ENCODE assay signal across 9 cellular contexts in the genomic region with DNA sequence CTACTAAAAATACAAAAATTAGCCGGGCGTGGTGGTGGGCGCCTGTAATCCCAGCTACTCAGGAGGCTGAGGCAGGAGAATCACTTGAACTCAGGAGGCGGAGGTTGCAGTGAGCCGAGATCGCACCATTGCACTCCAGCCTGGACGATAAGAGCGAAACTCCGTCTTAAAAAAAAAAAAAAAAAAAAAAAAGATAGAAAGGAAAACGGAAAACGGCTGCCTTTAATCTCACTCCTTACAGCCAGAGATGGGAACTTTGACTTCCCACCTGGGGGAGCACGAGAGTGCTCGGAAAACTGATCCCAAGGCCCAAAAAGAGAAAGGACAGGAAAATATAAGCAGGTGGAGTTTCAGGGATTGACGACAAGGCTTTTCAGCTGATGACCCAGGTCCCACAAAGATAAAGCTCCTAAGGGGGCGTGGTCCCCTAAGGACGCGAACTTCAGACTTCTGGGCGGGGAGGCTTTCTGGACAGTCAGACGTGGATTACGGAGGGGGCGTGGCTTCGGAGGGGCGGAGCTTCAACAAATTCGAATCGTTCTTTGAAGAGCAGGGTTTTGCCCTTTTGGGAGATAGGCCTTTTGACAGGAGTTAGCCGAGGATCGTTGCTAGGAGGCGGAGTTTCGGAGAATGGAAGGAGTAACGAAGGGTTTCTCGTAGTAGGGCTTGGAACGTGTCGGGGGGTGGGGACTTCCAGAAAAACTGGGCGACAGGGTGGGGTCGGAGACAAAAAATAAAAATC. TPM values are rescaled to one million over a fixed set of nuclear protein-coding genes. Genes with fewer than 3 reads are reported as not detected.
DNase-seq lines count a peak whose midpoint lies in the region; ATAC-seq and TF ChIP-seq lines count a peak whose summit lies in the region.
"Had no signal": no experiment of that assay in that cellular context is flagged by ENCODE, and none has a peak within 500 bp of the region (broad histone marks: within the 10 kb centered on the region; RNA-seq: fewer than 3 reads in every experiment).

No MANE protein-coding gene starts in this region.

- peak; percentile 83 to 93 (median 89) for DNase-seq in CD4-positive, CD25-positive, alpha-beta regulatory T cell
- DNase-seq in H7 (peak; percentile 76), NCI-H187 treated with DMSO at 0.1 percent for 48 hours (lab: John Stamatoyannopoulos, UW) (peak; percentile 93), T-helper 2 cell (peak; percentile 80 to 95 (median 86)), anterior cingulate cortex (lab: John Stamatoyannopoulos, UW) (peak in 55 of 58 donors; percentile 41 to 85 (median 71)), right cardiac atrium (peak; percentile 98), psoas muscle (peak; percentile 98), ureter (ENCODE audit: low spot score) (peak; percentile 99)

- H3K27me3 Mint-ChIP-seq in CD4-positive, CD25-positive, alpha-beta regulatory T cell: no peaks in the 10 kb centered on the region

- 5% methylated on average over 35 of the region's 35 CpGs for WGBS in right cardiac atrium
- 3 to 10% (median 6%) methylated on average over 29 to 35 of the region's 35 CpGs for WGBS in psoas muscle, 3 donors

- H3K4me3 Mint-ChIP-seq in CD4-positive, CD25-positive, alpha-beta regulatory T cell: no peak overlapping the region
- H3K4me3 Mint-ChIP-seq: T-helper 1 cell treated with Interleukin-12 subunit alpha and Interleukin-12 subunit beta and Interleukin-4 antibody, amounts not matched to agents 30 μg/mL and 1 μg/mL, for 36 hours had no signal

- H3K27ac Mint-ChIP-seq in CD4-positive, CD25-positive, alpha-beta regulatory T cell: peak overlapping the region in 1 of 3 donors; percentile 78
- H3K27ac Mint-ChIP-seq: T-helper 1 cell treated with Interleukin-12 subunit alpha and Interleukin-12 subunit beta and Interleukin-4 antibody, amounts not matched to agents 30 μg/mL and 1 μg/mL, for 36 hours had no signal

- H3K4me3 ChIP-seq in CD4-positive, CD25-positive, alpha-beta regulatory T cell (ENCODE audit: low read depth, low read length): peak overlapping the region; percentile 90
- H3K4me3 ChIP-seq in H7 (ENCODE audit: insufficient read depth, low read depth, low read length) (peak overlapping the region; percentile 96), right cardiac atrium (ENCODE audit: low read length) (peak overlapping the region; percentile 63), psoas muscle (peak overlapping the region; percentile 84)

- peaks cover 4% of the 10 kb centered on the region for H3K36me3 Mint-ChIP-seq in CD4-positive, CD25-positive, alpha-beta regulatory T cell

- H3K27me3 ChIP-seq in CD4-positive, CD25-positive, alpha-beta regulatory T cell (ENCODE audit: control insufficient read depth, insufficient read depth, low read length): no peaks in the 10 kb centered on the region
- H3K27me3 ChIP-seq in H7 (ENCODE audit: control insufficient read depth, insufficient read depth, low read length): no peaks in the 10 kb centered on the region
- no peaks in the 10 kb centered on the region for H3K27me3 ChIP-seq in right cardiac atrium (ENCODE audit: control insufficient read depth, insufficient read depth)
- H3K27me3 ChIP-seq in psoas muscle (ENCODE audit: insufficient read depth in 3 of 3, low read length in 2 of 3): no peaks in the 10 kb centered on the region

- peaks cover 5% of the 10 kb centered on the region for H3K36me3 ChIP-seq in CD4-positive, CD25-positive, alpha-beta regulatory T cell (ENCODE audit: control insufficient read depth, insufficient read depth, low read length)
- H3K36me3 ChIP-seq in H7 (replicated peaks; ENCODE audit: control insufficient read depth, insufficient read depth, low read length) (peaks cover 7% of the 10 kb centered on the region), psoas muscle (ENCODE audit: insufficient read depth in 1 of 2, low read depth in 1 of 2) (peaks cover 0 to 12% of the 10 kb centered on the region in 2 donors)

- H3K9me3 ChIP-seq in CD4-positive, CD25-positive, alpha-beta regulatory T cell (ENCODE audit: control insufficient read depth in 2 of 2, low read length in 2 of 2): no peaks in the 10 kb centered on the region
- no peaks in the 10 kb centered on the region for H3K9me3 ChIP-seq in right cardiac atrium (ENCODE audit: control insufficient read depth, low read length)
- no peaks in the 10 kb centered on the region for H3K9me3 ChIP-seq in psoas muscle

- no peak for TF ChIP-seq CTCF in psoas muscle (IDR thresholded peaks at IDR 0.05)

- intact Hi-C loops in right cardiac atrium (cut with DNase I) (loop anchor here in 1 of 4 donors (10.0 kb wide), 1 partner anchor 91 kb away; a partner anchor contains a TSS), psoas muscle (cut with DNase I) (loop anchor here (2.0 to 5.0 kb wide), 3 partner anchors 29 to 109 kb away; a partner anchor contains a TSS)

- H3K4me1 Mint-ChIP-seq in CD4-positive, CD25-positive, alpha-beta regulatory T cell: peaks cover 0 to 37% (median 26%) of the 10 kb centered on the region in 4 donors

- ATAC-seq in CD4-positive, CD25-positive, alpha-beta regulatory T cell (ENCODE audit: low read depth in 2 of 2): no peak
- peak; percentile 46 to 63 for ATAC-seq in right cardiac atrium
- peak; percentile 62 to 72 (median 65) for ATAC-seq in psoas muscle

- peaks cover 50% of the 10 kb centered on the region for H3K4me1 ChIP-seq in CD4-positive, CD25-positive, alpha-beta regulatory T cell (ENCODE audit: control insufficient read depth, insufficient read depth, low read length, poor library complexity, severe bottlenecking)
- H3K4me1 ChIP-seq in right cardiac atrium (ENCODE audit: control insufficient read depth, insufficient read depth, low read length) (peaks cover 17% of the 10 kb centered on the region), psoas muscle (peaks cover 49% of the 10 kb centered on the region)

- H3K9me3 Mint-ChIP-seq in CD4-positive, CD25-positive, alpha-beta regulatory T cell: no peaks in the 10 kb centered on the region
- H3K9me3 Mint-ChIP-seq: T-helper 1 cell treated with Interleukin-12 subunit alpha and Interleukin-12 subunit beta and Interleukin-4 antibody, amounts not matched to agents 30 μg/mL and 1 μg/mL, for 36 hours had no signal

- H3K27ac ChIP-seq in CD4-positive, CD25-positive, alpha-beta regulatory T cell (ENCODE audit: insufficient read depth, low read length, poor library complexity, severe bottlenecking): peak overlapping the region; percentile 98
- peak overlapping the region; percentile 99 for H3K27ac ChIP-seq in right cardiac atrium (ENCODE audit: low read length)
- peak overlapping the region; percentile 99 for H3K27ac ChIP-seq in psoas muscle

RNA-seq across cellular contexts. Expression of a gene that starts 1.0 kb away (rescaled TPM):
- total RNA-seq in CD4-positive, CD25-positive, alpha-beta regulatory T cell: 8.5 TPM
- polyA plus RNA-seq in CD4-positive, CD25-positive, alpha-beta regulatory T cell: 10 to 100 TPM; 51.3 to 60.0 (median 56.4) TPM
- total RNA-seq in H7 (2014; rRNA removed; shearing (Covaris generic)): 342 and 347 TPM in 2 replicates
- total RNA-seq in right cardiac atrium (10 to 100 TPM; 19.9 to 28.1 (median 23.4) TPM), psoas muscle (10 to 100 TPM in 1 of 4 donors, 1 to 10 TPM in 3; 5.5 to 13.8 (median 6.9) TPM), ureter (24.8 TPM)
- polyA plus RNA-seq in right cardiac atrium (28.9 TPM), psoas muscle (10 to 100 TPM; 12.1 to 48.1 (median 30.1) TPM)

RNA-seq across cellular contexts. Expression of a gene that starts 3.0 kb away (rescaled TPM):
- 71.3 TPM for total RNA-seq in CD4-positive, CD25-positive, alpha-beta regulatory T cell
- 10 to 100 TPM; 27.0 to 40.3 (median 30.3) TPM for polyA plus RNA-seq in CD4-positive, CD25-positive, alpha-beta regulatory T cell
- 298 and 333 TPM in 2 replicates for total RNA-seq in H7 (2014; rRNA removed; shearing (Covaris generic))
- total RNA-seq in right cardiac atrium (10 to 100 TPM; 63.2 to 81.7 (median 71.4) TPM), psoas muscle (10 to 100 TPM; 52.3 to 87.2 (median 82.8) TPM), ureter (216 TPM)
- polyA plus RNA-seq in right cardiac atrium (37.9 TPM), psoas muscle (10 to 100 TPM; 33.2 to 67.3 (median 43.8) TPM)

RNA-seq across cellular contexts. Expression of a gene that starts 9.6 kb away (rescaled TPM):
- 39.1 TPM for total RNA-seq in CD4-positive, CD25-positive, alpha-beta regulatory T cell
- polyA plus RNA-seq in CD4-positive, CD25-positive, alpha-beta regulatory T cell: 10 to 100 TPM; 41.0 to 60.3 (median 44.0) TPM
- 152 and 177 TPM in 2 replicates for total RNA-seq in H7 (2014; rRNA removed; shearing (Covaris generic))
- total RNA-seq in right cardiac atrium (10 to 100 TPM; 22.8 to 32.7 (median 25.2) TPM), psoas muscle (10 to 100 TPM; 24.5 to 39.4 (median 30.4) TPM), ureter (48.3 TPM)
- polyA plus RNA-seq in right cardiac atrium (25.3 TPM), psoas muscle (10 to 100 TPM; 32.4 to 52.7 (median 51.6) TPM)

RNA-seq across cellular contexts. Expression of a gene that starts 11.9 kb away (rescaled TPM):
- total RNA-seq in CD4-positive, CD25-positive, alpha-beta regulatory T cell: 41.9 TPM
- 10 to 100 TPM; 30.2 to 47.3 (median 46.9) TPM for polyA plus RNA-seq in CD4-positive, CD25-positive, alpha-beta regulatory T cell
- total RNA-seq in H7 (2014; rRNA removed; shearing (Covaris generic)): 52.6 and 62.8 TPM in 2 replicates
- total RNA-seq in right cardiac atrium (10 to 100 TPM; 14.6 to 22.0 (median 18.6) TPM), psoas muscle (10 to 100 TPM; 14.5 to 23.0 (median 17.4) TPM), ureter (35.8 TPM)
- polyA plus RNA-seq in right cardiac atrium (14.3 TPM), psoas muscle (10 to 100 TPM; 13.1 to 24.0 (median 14.5) TPM)

RNA-seq across cellular contexts. Expression of a gene that starts 17.6 kb away (rescaled TPM):
- total RNA-seq in CD4-positive, CD25-positive, alpha-beta regulatory T cell: 774 TPM
- polyA plus RNA-seq in CD4-positive, CD25-positive, alpha-beta regulatory T cell: 100 to 1,000 TPM; 349 to 464 (median 399) TPM
- 43.6 and 48.5 TPM in 2 replicates for total RNA-seq in H7 (2014; rRNA removed; shearing (Covaris generic))
- 100 to 1,000 TPM in 1 of 4 donors, 10 to 100 TPM in 3; 84.8 to 104 (median 90.1) TPM for total RNA-seq in right cardiac atrium
- polyA plus RNA-seq in right cardiac atrium: 82.9 TPM
- total RNA-seq in psoas muscle: 100 to 1,000 TPM in 2 of 4 donors, 10 to 100 TPM in 2; 76.5 to 149 (median 104) TPM
- polyA plus RNA-seq in psoas muscle: 10 to 100 TPM; 13.6 to 79.6 (median 54.8) TPM
- 71.2 TPM for total RNA-seq in ureter

Comparison
In these comparisons a context has a peak if more than half of its experiments do, and no peak if none do; other contexts are left out.
1. ATAC-seq: peak in right cardiac atrium (2 of 2) and psoas muscle (4 of 4); none in CD4-positive, CD25-positive, alpha-beta regulatory T cell (0 of 2).
2. RNA of a gene that starts 1.0 kb away (total RNA-seq): 342 to 347 TPM in H7; 19.9 to 28.1 TPM in right cardiac atrium, 24.8 TPM in ureter (single experiment), 8.5 TPM in CD4-positive, CD25-positive, alpha-beta regulatory T cell (single experiment) and 5.5 to 13.8 TPM in psoas muscle; every median in the first group is over 10 times any median in the second.
3. Peak in every context shown above with its lines, with median percentiles within 50 percentile points of each other: DNase-seq, H3K27ac ChIP-seq and H3K4me3 ChIP-seq.